8 cellular contexts compared by ENCODE assay signal in the genomic region with DNA sequence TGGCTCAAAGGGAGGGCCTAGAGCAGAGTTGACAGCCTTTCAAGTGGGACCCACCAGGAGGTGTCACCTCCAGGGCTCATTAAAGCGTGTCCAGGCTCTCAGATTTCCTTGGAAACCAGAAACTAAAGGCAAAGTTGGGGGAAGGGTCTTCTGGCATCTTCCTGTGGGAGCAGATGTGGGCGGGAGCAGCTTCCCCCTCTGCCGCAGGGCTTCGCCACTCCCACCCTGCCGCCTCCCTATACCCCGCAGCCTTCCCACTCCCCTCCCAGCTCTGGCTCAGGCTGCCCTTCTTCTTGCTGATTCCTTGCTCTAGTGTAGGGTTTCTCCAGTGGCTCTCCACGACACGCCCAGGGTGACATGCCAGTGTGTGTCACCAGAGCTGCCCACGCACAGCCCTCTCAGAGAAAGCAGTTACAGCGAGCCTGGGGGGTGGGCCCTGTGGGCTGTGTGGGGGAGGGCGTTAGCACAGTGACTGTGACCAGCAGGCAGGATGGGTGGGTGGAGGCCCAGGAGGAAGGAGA.
A peak's percentile ranks its signal among the peaks of the same experiment; 100 is the strongest.
DNase-seq lines count a peak whose midpoint lies in the region; ATAC-seq and TF ChIP-seq lines count a peak whose summit lies in the region.
"Not testable (repeated sequence)": the region's sequence is repeated elsewhere in the genome, so short reads cannot be mapped to it uniquely, and the experiment has no call there.

No MANE protein-coding gene starts in this region.

- H3K4me1 Mint-ChIP-seq in GM23338: peaks cover 12% of the 10 kb centered on the region; the same call in 2 of the 3 replicates
- H3K4me1 Mint-ChIP-seq in type B pancreatic cell (ENCODE audit: unreplicated experiment): peaks cover 25% of the 10 kb centered on the region

- not testable (repeated sequence) for H3K36me3 Mint-ChIP-seq in GM23338 (ENCODE audit: low read depth); type B pancreatic cell

- peak; percentile 66 for ATAC-seq in GM23338

- not testable (repeated sequence) for H3K4ac ChIP-seq in mesendoderm (ENCODE audit: low read depth, low read length)

- DNase-seq in AG20443 (ENCODE audit: low spot score): peak; percentile 37
- not testable (repeated sequence) for DNase-seq in GM23338 (ENCODE audit: low spot score); type B pancreatic cell (ENCODE audit: extremely low spot score, unreplicated experiment)
- DNase-seq in NCI-H524 (lab: John Stamatoyannopoulos, UW): peak; percentile 30 to 61
- peak; percentile 1 for DNase-seq in activated T-cell treated with anti-CD3 and anti-CD28 coated beads for 4 hours
- DNase-seq in fibroblast of villous mesenchyme (ENCODE audit: low read depth): peak; percentile 28
- peak; percentile 38 for DNase-seq in mesendoderm
- peak; percentile 65 for DNase-seq in retina

- H3K27ac Mint-ChIP-seq in GM23338: not testable (repeated sequence)
- peak overlapping the region; percentile 59 for H3K27ac Mint-ChIP-seq in type B pancreatic cell

- H3K4me2 ChIP-seq in GM23338; mesendoderm (ENCODE audit: low read length): not testable (repeated sequence)

- H3K4me3 ChIP-seq in GM23338; fibroblast of villous mesenchyme (ENCODE audit: low read depth, low read length); mesendoderm (ENCODE audit: low read length): not testable (repeated sequence)

- H3K9me2 ChIP-seq in GM23338 (ENCODE audit: insufficient read depth): not testable (repeated sequence)

- H3K23ac ChIP-seq in mesendoderm (ENCODE audit: low read length): not testable (repeated sequence)

- H4K5ac ChIP-seq in mesendoderm (ENCODE audit: low read length): not testable (repeated sequence)

- H2BK15ac ChIP-seq in mesendoderm (replicated peaks; ENCODE audit: low read depth): not testable (repeated sequence)

- not testable (repeated sequence) for H3K4me1 ChIP-seq in GM23338 (ENCODE audit: insufficient read depth); mesendoderm (ENCODE audit: control insufficient read depth, low read depth, low read length)

- not testable (repeated sequence) for H3K36me3 ChIP-seq in GM23338 (ENCODE audit: insufficient read depth); mesendoderm (ENCODE audit: control insufficient read depth, insufficient read depth, low read length)

- not testable (repeated sequence) for H4K8ac ChIP-seq in mesendoderm (ENCODE audit: low read depth, low read length)

- not testable (repeated sequence) for H3K79me2 ChIP-seq in GM23338 (replicated peaks; ENCODE audit: insufficient read depth); mesendoderm (ENCODE audit: control insufficient read depth, insufficient read depth, low read length)

- H3K27me3 Mint-ChIP-seq in GM23338 (ENCODE audit: insufficient read depth, low read depth, poor library complexity): not testable (repeated sequence)
- H3K27me3 Mint-ChIP-seq in type B pancreatic cell: peaks cover 19% of the 10 kb centered on the region

- not testable (repeated sequence) for H2BK5ac ChIP-seq in mesendoderm (ENCODE audit: low read length)

- H3K9me3 Mint-ChIP-seq in GM23338, type B pancreatic cell: not testable (repeated sequence)

- not testable (repeated sequence) for H2BK120ac ChIP-seq in mesendoderm (ENCODE audit: low read depth, low read length)

- H3K27me3 ChIP-seq in GM23338 (ENCODE audit: insufficient read depth); mesendoderm (ENCODE audit: insufficient read depth, low read length, poor library complexity): not testable (repeated sequence)

- no CpG with 5 or more reads among the region's 11 CpGs for WGBS in mesendoderm (ENCODE audit: extremely low coverage, insufficient coverage, low lambda C conversion rate)

- not testable (repeated sequence) for H3K18ac ChIP-seq in mesendoderm (ENCODE audit: low read length)

- not testable (repeated sequence) for H3F3A ChIP-seq in GM23338 (replicated peaks; ENCODE audit: low read depth)

- H2AFZ ChIP-seq in GM23338: not testable (repeated sequence)

- not testable (repeated sequence) for H3K27ac ChIP-seq in GM23338 (ENCODE audit: low read depth); mesendoderm (ENCODE audit: low read depth, low read length)

- not testable (repeated sequence) for H3K56ac ChIP-seq in mesendoderm (ENCODE audit: low read length)

- H3K4me3 Mint-ChIP-seq in GM23338: not testable (repeated sequence)
- peak overlapping the region; percentile 47 for H3K4me3 Mint-ChIP-seq in type B pancreatic cell

- not testable (repeated sequence) for H2AK5ac ChIP-seq in mesendoderm (ENCODE audit: low read length)

- H3K9ac ChIP-seq in mesendoderm (ENCODE audit: low read length): not testable (repeated sequence)

- not testable (repeated sequence) for TF ChIP-seq CTCF in GM23338 (conservative IDR thresholded peaks at IDR 0.05; ENCODE audit: low read depth in 2 of 2); fibroblast of villous mesenchyme (IDR thresholded peaks at IDR 0.05; ENCODE audit: insufficient read depth, low read depth, low read length); type B pancreatic cell (conservative IDR thresholded peaks at IDR 0.05)

- H4K20me1 ChIP-seq in GM23338 (replicated peaks; ENCODE audit: insufficient read depth): not testable (repeated sequence)

- H3K79me1 ChIP-seq in mesendoderm (ENCODE audit: low read length): not testable (repeated sequence)
